ENCODE assay signal across 32 cellular contexts in genomic region chr12:104310751-104311297, GRCh38.
"Had no signal": no experiment of that assay in that cellular context is flagged by ENCODE, and none has a peak within 500 bp of the region (broad histone marks: within the 10 kb centered on the region; RNA-seq: fewer than 3 reads in every experiment).

No MANE protein-coding gene starts in this region.

- H3K9me3 ChIP-seq: adrenal gland, body of pancreas, esophagus muscularis mucosa, gastrocnemius medialis, heart right ventricle had no signal

- H3K4me1 ChIP-seq: body of pancreas, foreskin keratinocyte had no signal

- DNase-seq: activated B cell treated with CpG ODN at 0.5 μM for 24 hours; activated CD4-positive, alpha-beta T cell treated with anti-CD3 and anti-CD28 coated beads for 48 hours; activated CD4-positive, alpha-beta T cell treated with anti-CD3 and anti-CD28 coated beads, Interleukin-2, amount 50 U/mL, for 1 hour; activated CD4-positive, alpha-beta T cell treated with anti-CD3 and anti-CD28 coated beads, Interleukin-2, amount 50 U/mL, for 48 hours; activated CD8-positive, alpha-beta memory T cell treated with anti-CD3 and anti-CD28 coated beads for 24 hours; activated CD8-positive, alpha-beta T cell treated with anti-CD3 and anti-CD28 coated beads for 36 hours; activated effector memory CD4-positive, alpha-beta T cell treated with Interleukin-2 at 50 U/mL for 16 hours; activated gamma-delta T cell treated with Interleukin-2 at 50 U/mL for 16 hours; activated naive CD4-positive, alpha-beta T cell treated with anti-CD3 and anti-CD28 coated beads, Interleukin-2, amount 50 U/mL, for 16 hours; activated naive CD4-positive, alpha-beta T cell treated with Interleukin-2 at 50 U/mL for 16 hours; activated T-cell treated with anti-CD3 and anti-CD28 coated beads, Interleukin-2, amount 50 U/mL, for 4 hours; adrenal gland; amygdala; aorta; body of pancreas; caudate nucleus; cortex of kidney; dermis blood vessel endothelial cell; effector CD4-positive, alpha-beta T cell; effector memory CD8-positive, alpha-beta T cell; foreskin keratinocyte; gastrocnemius medialis; heart right ventricle; T1000; WERI-Rb-1 had no signal

- H3K9me3 Mint-ChIP-seq: activated B cell treated with CpG ODN at 0.5 μM for 24 hours; activated CD8-positive, alpha-beta T cell treated with anti-CD3 and anti-CD28 coated beads for 36 hours; activated T-cell treated with anti-CD3 and anti-CD28 coated beads, Interleukin-2, amount 50 U/mL, for 4 hours; activated T-helper 17 cell treated with anti-CD3 and anti-CD28 coated beads, Interleukin-2, amount 50 U/mL, for 72 hours; effector memory CD8-positive, alpha-beta T cell; T-helper 1 cell treated with Interleukin-12 subunit alpha and Interleukin-12 subunit beta and Interleukin-4 antibody, amounts not matched to agents 30 μg/mL and 1 μg/mL, for 36 hours; T-helper 2 cell treated with Interferon-gamma antibody and Interleukin-4, amounts not matched to agents 5 μg/mL and 100 μg/mL, for 36 hours had no signal

- H3K27me3 ChIP-seq: adrenal gland, body of pancreas, esophagus muscularis mucosa, foreskin keratinocyte, gastrocnemius medialis, heart right ventricle had no signal

- H3K4me3 Mint-ChIP-seq: activated B cell treated with CpG ODN at 0.5 μM for 24 hours; activated CD8-positive, alpha-beta T cell treated with anti-CD3 and anti-CD28 coated beads for 36 hours; activated naive CD8-positive, alpha-beta T cell; activated T-cell treated with anti-CD3 and anti-CD28 coated beads, Interleukin-2, amount 50 U/mL, for 4 hours; activated T-helper 17 cell treated with anti-CD3 and anti-CD28 coated beads, Interleukin-2, amount 50 U/mL, for 72 hours; effector memory CD8-positive, alpha-beta T cell; T-helper 1 cell treated with Interleukin-12 subunit alpha and Interleukin-12 subunit beta and Interleukin-4 antibody, amounts not matched to agents 30 μg/mL and 1 μg/mL, for 36 hours; T-helper 2 cell treated with Interferon-gamma antibody and Interleukin-4, amounts not matched to agents 5 μg/mL and 100 μg/mL, for 36 hours had no signal

- ATAC-seq: activated CD4-positive, CD25-positive, alpha-beta regulatory T cell treated with anti-CD3 and anti-CD28 coated beads, Interleukin-2, amount 50 U/mL, for 24 hours; activated CD8-positive, alpha-beta T cell treated with anti-CD3 and anti-CD28 coated beads for 36 hours; activated T-cell treated with anti-CD3 and anti-CD28 coated beads, Interleukin-2, amount 50 U/mL, for 4 hours; activated T-helper 17 cell treated with anti-CD3 and anti-CD28 coated beads, Interleukin-2, amount 50 U/mL, for 72 hours; body of pancreas; effector memory CD8-positive, alpha-beta T cell; foreskin keratinocyte; gastrocnemius medialis; heart right ventricle had no signal

- H3K27me3 Mint-ChIP-seq: activated B cell treated with CpG ODN at 0.5 μM for 24 hours; activated CD8-positive, alpha-beta T cell treated with anti-CD3 and anti-CD28 coated beads for 36 hours; activated naive CD8-positive, alpha-beta T cell; activated T-helper 17 cell treated with anti-CD3 and anti-CD28 coated beads, Interleukin-2, amount 50 U/mL, for 72 hours; effector memory CD8-positive, alpha-beta T cell had no signal

- H3K27ac Mint-ChIP-seq: activated B cell treated with CpG ODN at 0.5 μM for 24 hours; activated CD8-positive, alpha-beta T cell treated with anti-CD3 and anti-CD28 coated beads for 36 hours; activated naive CD8-positive, alpha-beta T cell; activated T-helper 17 cell treated with anti-CD3 and anti-CD28 coated beads, Interleukin-2, amount 50 U/mL, for 72 hours; T-helper 1 cell treated with Interleukin-12 subunit alpha and Interleukin-12 subunit beta and Interleukin-4 antibody, amounts not matched to agents 30 μg/mL and 1 μg/mL, for 36 hours; T-helper 2 cell treated with Interferon-gamma antibody and Interleukin-4, amounts not matched to agents 5 μg/mL and 100 μg/mL, for 36 hours had no signal

- FAIRE-seq: colon had no signal

- H3K27ac ChIP-seq: body of pancreas, esophagus muscularis mucosa, foreskin keratinocyte, gastrocnemius medialis, heart right ventricle, WERI-Rb-1 had no signal

- H3K4me3 ChIP-seq: adrenal gland, body of pancreas, esophagus muscularis mucosa, gastrocnemius medialis, heart right ventricle had no signal
